ENCODE assay signal across 13 cellular contexts in the genomic region with DNA sequence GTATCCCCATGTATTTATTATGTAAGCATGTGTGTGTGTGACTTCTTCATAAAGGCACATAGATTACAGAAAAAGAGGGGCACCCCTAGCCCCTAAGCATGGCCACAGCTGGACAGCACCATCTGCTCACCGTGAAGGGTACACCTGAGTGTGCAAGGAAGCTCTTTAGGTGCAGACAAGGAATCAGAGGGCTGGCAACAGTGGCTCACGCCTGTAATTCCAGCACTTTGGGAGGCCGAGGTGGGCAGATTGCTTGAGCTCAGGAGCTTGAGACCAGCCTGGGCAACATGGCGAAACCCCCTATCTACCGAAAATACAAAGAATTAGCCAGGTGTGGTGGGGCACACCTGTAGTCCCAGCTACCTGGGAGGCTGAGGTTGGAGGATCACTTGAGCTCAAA. TPM values are rescaled to one million over a fixed set of nuclear protein-coding genes. Genes with fewer than 3 reads are reported as not detected.
DNase-seq lines count a peak whose midpoint lies in the region; ATAC-seq and TF ChIP-seq lines count a peak whose summit lies in the region.
"Had no signal": no experiment of that assay in that cellular context is flagged by ENCODE, and none has a peak within 500 bp of the region (broad histone marks: within the 10 kb centered on the region; RNA-seq: fewer than 3 reads in every experiment).

No MANE protein-coding gene starts in this region.

- TF ChIP-seq CTCF in coronary artery (IDR thresholded peaks at IDR 0.05) (no peak), lower lobe of right lung (IDR thresholded peaks at IDR 0.05) (no peak), MM.1S (IDR thresholded peaks at IDR 0.05; ENCODE audit: low read length) (no peak)

- H3K27ac ChIP-seq in coronary artery (no peak overlapping the region), lower lobe of right lung (no peak overlapping the region), MM.1S (ENCODE audit: low read length) (no peak overlapping the region)
- H3K27ac ChIP-seq: BLaER1 had no signal

- no peaks in the 10 kb centered on the region for H3K9me2 ChIP-seq in MM.1S (replicated peaks; ENCODE audit: insufficient read depth, low read length)

- DNase-seq in cardiac septum (ENCODE audit: low spot score) (peak; percentile 33), left ventricle myocardium superior (no peak), coronary artery (ENCODE audit: low spot score) (peak; percentile 33), lower lobe of right lung (peak; percentile 8), nucleus accumbens (lab: John Stamatoyannopoulos, UW) (no peak), MM.1S (no peak)
- DNase-seq: CD4-positive, alpha-beta memory T cell; DMS153; DMS79 treated with DMSO at 0.1 percent for 48 hours; GF-D8; H9 had no signal

- H3K9me3 ChIP-seq in lower lobe of right lung (no peaks in the 10 kb centered on the region), MM.1S (replicated peaks; ENCODE audit: insufficient read depth, low read length) (no peaks in the 10 kb centered on the region)
- H3K9me3 ChIP-seq: BLaER1 had no signal

- H3K27me3 ChIP-seq in lower lobe of right lung (ENCODE audit: low read depth) (no peaks in the 10 kb centered on the region), MM.1S (replicated peaks; ENCODE audit: insufficient read depth, low read length) (no peaks in the 10 kb centered on the region)
- H3K27me3 ChIP-seq: BLaER1 had no signal

- H3K4me1 ChIP-seq in lower lobe of right lung (no peaks in the 10 kb centered on the region), MM.1S (ENCODE audit: low read length) (no peaks in the 10 kb centered on the region)
- H3K4me1 ChIP-seq: BLaER1 had no signal

- no peak overlapping the region for H3K4me3 ChIP-seq in coronary artery
- no peak overlapping the region for H3K4me3 ChIP-seq in lower lobe of right lung
- H3K4me3 ChIP-seq in MM.1S (ENCODE audit: low read length) = no peak overlapping the region
- H3K4me3 ChIP-seq: BLaER1 had no signal

- no peaks in the 10 kb centered on the region for H4K20me1 ChIP-seq in MM.1S (ENCODE audit: insufficient read depth, low read length)

- H3K36me3 ChIP-seq in lower lobe of right lung (peaks cover 93% of the 10 kb centered on the region), MM.1S (replicated peaks; ENCODE audit: insufficient read depth, low read length) (no peaks in the 10 kb centered on the region)

- intact Hi-C loops in cardiac septum (cut with DNase I) (loop anchor here (10.0 kb wide), 1 partner anchor 91 kb away; no protein-coding TSS in a partner anchor), left ventricle myocardium superior (cut with micrococcal nuclease) (no loop called here), lower lobe of right lung (cut with DNase I) (no loop called here)

- peaks cover 5% of the 10 kb centered on the region; the same call in 1 of the 2 replicates for H3K79me2 ChIP-seq in MM.1S (ENCODE audit: low read length)

- H2AFZ ChIP-seq in MM.1S (ENCODE audit: low read length) = no peak overlapping the region

- H3K4me2 ChIP-seq in MM.1S (ENCODE audit: low read depth, low read length) = no peak overlapping the region
- H3K4me2 ChIP-seq: BLaER1 had no signal

- no peak overlapping the region for H3K9ac ChIP-seq in MM.1S (ENCODE audit: low read length)
- H3K9ac ChIP-seq: BLaER1 had no signal

- ATAC-seq in left ventricle myocardium superior (no peak), lower lobe of right lung (no peak), GM21528 (IDR thresholded peaks at IDR 0.05; ENCODE audit: low FRiP score, unreplicated experiment) (no peak)

- no peaks in the 10 kb centered on the region for H3F3A ChIP-seq in MM.1S (ENCODE audit: insufficient read depth, low read length)

RNA-seq across cellular contexts. Expression of a gene that starts 56.3 kb away (rescaled TPM):
- 35.2 TPM for total RNA-seq in cardiac septum
- 33.1 TPM for total RNA-seq in left ventricle myocardium superior
- total RNA-seq in lower lobe of right lung = 62.9 TPM

Comparison
In these comparisons a context has a peak if more than half of its experiments do, and no peak if none do; other contexts are left out.
1. DNase-seq: peak in cardiac septum (single experiment), coronary artery (single experiment) and lower lobe of right lung (single experiment); none in left ventricle myocardium superior (single experiment), nucleus accumbens (0 of 56) and MM.1S (single experiment).